Comparison of ENCODE assay signal across 8 cellular contexts in genomic region chr1:169108897-169109560, GRCh38.
DNase-seq lines count a peak whose midpoint lies in the region; ATAC-seq and TF ChIP-seq lines count a peak whose summit lies in the region.

No MANE protein-coding gene starts in this region.

- peak; percentile 9 for TF ChIP-seq CTCF in choroid plexus epithelial cell (conservative IDR thresholded peaks at IDR 0.05; ENCODE audit: low read depth, low read length)

- no peaks in the 10 kb centered on the region for H3K9me3 ChIP-seq in mucosa of stomach (ENCODE audit: control insufficient read depth, low read length)

- H3K9ac ChIP-seq in mucosa of stomach (ENCODE audit: low read length) = peak overlapping the region; percentile 95

- peaks cover 39% of the 10 kb centered on the region for H3K4me1 ChIP-seq in mucosa of stomach (ENCODE audit: control insufficient read depth, insufficient read depth, low read length)

- no peaks in the 10 kb centered on the region for H3K36me3 ChIP-seq in mucosa of stomach (ENCODE audit: control insufficient read depth, insufficient read depth, low read length)

- H3K4me3 ChIP-seq in choroid plexus epithelial cell (ENCODE audit: low read depth, low read length) = no peak overlapping the region
- H3K4me3 ChIP-seq in mucosa of stomach (ENCODE audit: low read length) = peak overlapping the region; percentile 96

- ATAC-seq in GM19351 (IDR thresholded peaks at IDR 0.05; ENCODE audit: unreplicated experiment) = no peak

- DNase-seq in 8988T (peak; percentile 48), EL (peak; percentile 58), NCI-H510A (lab: John Stamatoyannopoulos, UW) (peak; percentile 36), choroid plexus epithelial cell (ENCODE audit: low read depth) (no peak), HCEC 1CT (no peak)
- DNase-seq in effector CD8-positive, alpha-beta T cell (lab: John Stamatoyannopoulos, UW) = no peak

- H3K27me3 ChIP-seq in mucosa of stomach (ENCODE audit: control insufficient read depth, insufficient read depth, low read length) = no peaks in the 10 kb centered on the region

Comparison
In these comparisons a context has a peak if more than half of its experiments do, and no peak if none do; other contexts are left out.
1. DNase-seq: peak in 8988T (single experiment), EL (single experiment) and NCI-H510A (single experiment); none in choroid plexus epithelial cell (single experiment), effector CD8-positive, alpha-beta T cell (single experiment) and HCEC 1CT (single experiment).